3 cellular contexts compared by ENCODE assay signal in genomic region chr3:179697933-179698332, GRCh38.
TF ChIP-seq lines count a peak whose summit lies in the region.

No MANE protein-coding gene starts in this region.

TF ChIP-seq in GM12891, 5 proteins besides CTCF, POLR2A, EP300 and RAD21:
- TF ChIP-seq SPI1 (IDR thresholded peaks at IDR 0.05; ENCODE audit: low read depth, low read length) (no peak), TAF1 (IDR thresholded peaks at IDR 0.05; ENCODE audit: low read depth, low read length) (no peak), PAX5 (IDR thresholded peaks at IDR 0.05; ENCODE audit: insufficient read depth, low read length, severe bottlenecking) (no peak), POLR2AphosphoS5 (IDR thresholded peaks at IDR 0.05; ENCODE audit: low read depth, low read length) (no peak), POU2F2 (IDR thresholded peaks at IDR 0.05; ENCODE audit: low read depth, low read length) (no peak)

TF ChIP-seq in IMR-90, 13 proteins besides CTCF, POLR2A, EP300 and RAD21:
- TF ChIP-seq CHD1 (IDR thresholded peaks at IDR 0.05; ENCODE audit: low read depth, low read length), result no peak
- TF ChIP-seq MAFK (IDR thresholded peaks at IDR 0.05; ENCODE audit: low read depth, low read length), result no peak
- no peak for TF ChIP-seq FOS (IDR thresholded peaks at IDR 0.05; ENCODE audit: low read depth, low read length)
- TF ChIP-seq MAZ (IDR thresholded peaks at IDR 0.05; ENCODE audit: borderline replicate concordance, low read depth, low read length), result no peak
- TF ChIP-seq MXI1 (IDR thresholded peaks at IDR 0.05; ENCODE audit: borderline replicate concordance, low read depth, low read length), result no peak
- TF ChIP-seq CEBPB (IDR thresholded peaks at IDR 0.05; ENCODE audit: low read depth, low read length), result no peak
- TF ChIP-seq USF2 (IDR thresholded peaks at IDR 0.05; ENCODE audit: low read depth, low read length), result no peak
- TF ChIP-seq RFX5 (IDR thresholded peaks at IDR 0.05; ENCODE audit: low read depth, low read length), result no peak
- TF ChIP-seq SMC3 (IDR thresholded peaks at IDR 0.05; ENCODE audit: low read depth, low read length), result no peak
- no peak for TF ChIP-seq RCOR1 (IDR thresholded peaks at IDR 0.05; ENCODE audit: insufficient replicate concordance, low read length)

TF ChIP-seq in H1, 55 proteins besides CTCF, POLR2A, EP300 and RAD21:
- TF ChIP-seq TBP (IDR thresholded peaks at IDR 0.05; ENCODE audit: low read depth, low read length) (no peak), ATF3 (IDR thresholded peaks at IDR 0.05; ENCODE audit: insufficient read depth, low read depth, low read length) (no peak), TCF12 (IDR thresholded peaks at IDR 0.05; ENCODE audit: low read depth, low read length) (no peak), SIN3A (conservative IDR thresholded peaks at IDR 0.05 in 1 of 2, IDR thresholded peaks at IDR 0.05 in 1 of 2; ENCODE audit: low read depth in 1 of 2, low read length in 2 of 2) (no peak), CHD1 (IDR thresholded peaks at IDR 0.05; ENCODE audit: low read depth, low read length) (no peak), NRF1 (IDR thresholded peaks at IDR 0.05; ENCODE audit: low read depth, low read length) (no peak), NANOG (IDR thresholded peaks at IDR 0.05; ENCODE audit: insufficient read depth, low read depth, low read length, poor library complexity, severe bottlenecking) (no peak), RFX5 (IDR thresholded peaks at IDR 0.05; ENCODE audit: borderline replicate concordance, low read depth, low read length) (no peak), RNF2 (IDR thresholded peaks at IDR 0.05; ENCODE audit: borderline replicate concordance, low read depth, low read length, missing control alignments, poor library complexity, severe bottlenecking) (no peak), TAF7 (optimal IDR thresholded peaks at IDR 0.05; ENCODE audit: borderline replicate concordance, low read depth, low read length) (no peak), HDAC2 (IDR thresholded peaks at IDR 0.05; ENCODE audit: borderline replicate concordance in 1 of 2, low read depth in 2 of 2, low read length in 2 of 2) (no peak), TEAD4 (IDR thresholded peaks at IDR 0.05; ENCODE audit: low read depth, low read length) (no peak)
